Comparison of ENCODE assay signal across 2 cellular contexts in genomic region chr7:148825338-148825737, GRCh38.
TF ChIP-seq lines count a peak whose summit lies in the region.

No MANE protein-coding gene starts in this region.

TF ChIP-seq in HCT116, 20 proteins besides CTCF, POLR2A, EP300 and RAD21:
- TF ChIP-seq ELF1 (IDR thresholded peaks at IDR 0.05; ENCODE audit: borderline replicate concordance, low read depth) = no peak
- TF ChIP-seq ZNF274 (IDR thresholded peaks at IDR 0.05; ENCODE audit: low read depth, low read length) = no peak

TF ChIP-seq in endothelial cell of umbilical vein, 7 proteins besides CTCF, POLR2A, EP300 and RAD21:
- no peak for TF ChIP-seq GATA2 (IDR thresholded peaks at IDR 0.05; ENCODE audit: insufficient read depth, insufficient read length, low read depth, low read length)
- no peak for TF ChIP-seq FOS (IDR thresholded peaks at IDR 0.05; ENCODE audit: borderline replicate concordance, insufficient read depth, low read length)
- TF ChIP-seq JUN (IDR thresholded peaks at IDR 0.05; ENCODE audit: borderline replicate concordance, insufficient read depth, insufficient read length, low read depth) = no peak
- TF ChIP-seq MAX (IDR thresholded peaks at IDR 0.05; ENCODE audit: insufficient read depth, insufficient read length) = no peak
- no peak for TF ChIP-seq EZH2 (IDR thresholded peaks at IDR 0.05; ENCODE audit: borderline replicate concordance, low read depth, low read length, severe bottlenecking)
- TF ChIP-seq MYC (IDR thresholded peaks at IDR 0.05; ENCODE audit: low read depth, low read length) = no peak
- no peak for TF ChIP-seq POLR2AphosphoS5 (IDR thresholded peaks at IDR 0.05; ENCODE audit: insufficient read depth, low read depth, low read length)
